In genomic region chr7:137862964-137863363, GRCh38 we compare ENCODE assay signal across 27 cellular contexts.
"Had no signal": no experiment of that assay in that cellular context is flagged by ENCODE, and none has a peak within 500 bp of the region (broad histone marks: within the 10 kb centered on the region; RNA-seq: fewer than 3 reads in every experiment).

No MANE protein-coding gene starts in this region.

- H3K4me3 ChIP-seq: coronary artery, esophagus squamous epithelium, mucosa of descending colon, psoas muscle, smooth muscle cell, testis, tibial artery, upper lobe of right lung, uterus had no signal

- H3K27ac Mint-ChIP-seq: mesothelial cell of epicardium; natural killer cell treated with Interleukin-12 subunit alpha and Interleukin-12 subunit beta and Interleukin-15 and Interleukin-18, amount 100 ng/mL, for 72 hours had no signal

- H3K4me1 Mint-ChIP-seq: central memory CD8-positive, alpha-beta T cell; mesothelial cell of epicardium; naive B cell; neural crest cell had no signal

- H3K27me3 Mint-ChIP-seq: central memory CD8-positive, alpha-beta T cell; naive B cell; natural killer cell treated with Interleukin-12 subunit alpha and Interleukin-12 subunit beta and Interleukin-15 and Interleukin-18, amount 100 ng/mL, for 72 hours had no signal

- ATAC-seq: mucosa of descending colon; natural killer cell treated with Interleukin-12 subunit alpha and Interleukin-12 subunit beta and Interleukin-15 and Interleukin-18, amount 100 ng/mL, for 72 hours; psoas muscle; sciatic nerve; stimulated activated naive CD8-positive, alpha-beta T cell treated with anti-CD3 and anti-CD28 coated beads, Interleukin-15, Interleukin-2, amounts not matched to agents 100 U/mL and 50 U/mL, for 24 hours; upper lobe of right lung had no signal

- DNase-seq: dermis blood vessel endothelial cell; effector memory CD4-positive, alpha-beta T cell; esophagus squamous epithelium; foreskin melanocyte; mesenchymal stem cell; mucosa of descending colon; naive B cell; psoas muscle; stimulated activated CD4-positive, alpha-beta T cell treated with anti-CD3 and anti-CD28 coated beads, Interleukin-12 subunit alpha, Interleukin-12 subunit beta, amount 100 ng/mL, for 4 hours; stimulated activated CD4-positive, alpha-beta T cell treated with anti-CD3 and anti-CD28 coated beads, Interleukin-1b, Interleukin-23, amount 100 ng/mL, for 48 hours; stimulated activated CD4-positive, alpha-beta T cell treated with anti-CD3 and anti-CD28 coated beads, Interleukin-4, amount 100 ng/mL, for 1 hour; stimulated activated CD8-positive, alpha-beta memory T cell treated with anti-CD3 and anti-CD28 coated beads, Interleukin-4, amount 100 ng/mL, for 48 hours; stimulated activated naive CD8-positive, alpha-beta T cell treated with anti-CD3 and anti-CD28 coated beads, Interleukin-15, Interleukin-2, amounts not matched to agents 100 U/mL and 50 U/mL, for 24 hours; substantia nigra; testis; tibial artery; upper lobe of right lung; uterus had no signal

- H3K9me3 ChIP-seq: mucosa of descending colon, neutrophil, testis, tibial artery had no signal

- H3K27me3 ChIP-seq: esophagus squamous epithelium, neutrophil, testis, tibial artery, upper lobe of right lung, uterus had no signal

- H3K4me3 Mint-ChIP-seq: central memory CD8-positive, alpha-beta T cell; mesothelial cell of epicardium; naive B cell; natural killer cell treated with Interleukin-12 subunit alpha and Interleukin-12 subunit beta and Interleukin-15 and Interleukin-18, amount 100 ng/mL, for 72 hours; neural crest cell had no signal

- H3K4me1 ChIP-seq: esophagus squamous epithelium, parathyroid adenoma, psoas muscle, testis, tibial artery, upper lobe of right lung, uterus had no signal

- H3K9me3 Mint-ChIP-seq: central memory CD8-positive, alpha-beta T cell; natural killer cell treated with Interleukin-12 subunit alpha and Interleukin-12 subunit beta and Interleukin-15 and Interleukin-18, amount 100 ng/mL, for 72 hours had no signal

- H3K27ac ChIP-seq: coronary artery, esophagus squamous epithelium, neutrophil, parathyroid adenoma, psoas muscle, tibial artery, upper lobe of right lung, uterus had no signal

- H3K36me3 ChIP-seq: uterus had no signal
